ENCODE assay signal across 8 cellular contexts in genomic region chr13:102847272-102848234, GRCh38. TPM values are rescaled to one million over a fixed set of nuclear protein-coding genes. Genes with fewer than 3 reads are reported as not detected.
DNase-seq lines count a peak whose midpoint lies in the region; ATAC-seq and TF ChIP-seq lines count a peak whose summit lies in the region.

No MANE protein-coding gene starts in this region.

- peak overlapping the region; percentile 99 for H3K27ac Mint-ChIP-seq in activated T-helper 1 cell treated with anti-CD3 and anti-CD28 coated beads, Interleukin-12 subunit alpha, Interleukin-12 subunit beta, Interleukin-2, Interleukin-4 antibody, amounts not matched to agents 30 ng/mL and 10 ng/mL and 1 ng/mL, durations not matched to agents 14 hours and 24 hours and 36 hours
- peak overlapping the region; percentile 97 for H3K27ac Mint-ChIP-seq in glutamatergic neuron (ENCODE audit: unreplicated experiment)

- peak overlapping the region; percentile 98 for H3K4me3 ChIP-seq in skeletal muscle cell (ENCODE audit: low read depth, low read length)

- DNase-seq in Ammon's horn (ENCODE audit: low spot score): peak; percentile 40
- no peak for DNase-seq in GM13976 (ENCODE audit: low spot score)
- peak; percentile 59 for DNase-seq in NCI-H1694 treated with DMSO at 0.1 percent for 48 hours (lab: John Stamatoyannopoulos, UW)
- no peak for DNase-seq in activated T-helper 1 cell treated with anti-CD3 and anti-CD28 coated beads, Interleukin-12 subunit alpha, Interleukin-12 subunit beta, Interleukin-2, Interleukin-4 antibody, amounts not matched to agents 30 ng/mL and 10 ng/mL and 1 ng/mL, durations not matched to agents 14 hours and 24 hours and 36 hours (ENCODE audit: low spot score)
- DNase-seq in glutamatergic neuron: no peak
- DNase-seq in skeletal muscle cell (ENCODE audit: low read depth): no peak

- H3K4me1 Mint-ChIP-seq in activated T-helper 1 cell treated with anti-CD3 and anti-CD28 coated beads, Interleukin-12 subunit alpha, Interleukin-12 subunit beta, Interleukin-2, Interleukin-4 antibody, amounts not matched to agents 30 ng/mL and 10 ng/mL and 1 ng/mL, durations not matched to agents 14 hours and 24 hours and 36 hours (ENCODE audit: low read depth): peaks cover 53% of the 10 kb centered on the region
- H3K4me1 Mint-ChIP-seq in glutamatergic neuron (ENCODE audit: low read depth, unreplicated experiment): peaks cover 9% of the 10 kb centered on the region

- in situ Hi-C loops in GM13976 (cut with MboI; ENCODE audit: low sequenced_read_pairs, unreplicated experiment): no loop called here

- H3K9me3 Mint-ChIP-seq in activated T-helper 1 cell treated with anti-CD3 and anti-CD28 coated beads, Interleukin-12 subunit alpha, Interleukin-12 subunit beta, Interleukin-2, Interleukin-4 antibody, amounts not matched to agents 30 ng/mL and 10 ng/mL and 1 ng/mL, durations not matched to agents 14 hours and 24 hours and 36 hours: no peaks in the 10 kb centered on the region
- H3K9me3 Mint-ChIP-seq in glutamatergic neuron (ENCODE audit: unreplicated experiment): peaks cover 15% of the 10 kb centered on the region

- ATAC-seq in GM19467 (IDR thresholded peaks at IDR 0.05; ENCODE audit: unreplicated experiment): no peak
- no peak for ATAC-seq in HG03039 (IDR thresholded peaks at IDR 0.05; ENCODE audit: unreplicated experiment)

- peak overlapping the region; percentile 95 for H3K4me3 Mint-ChIP-seq in activated T-helper 1 cell treated with anti-CD3 and anti-CD28 coated beads, Interleukin-12 subunit alpha, Interleukin-12 subunit beta, Interleukin-2, Interleukin-4 antibody, amounts not matched to agents 30 ng/mL and 10 ng/mL and 1 ng/mL, durations not matched to agents 14 hours and 24 hours and 36 hours
- peak overlapping the region; percentile 96 for H3K4me3 Mint-ChIP-seq in glutamatergic neuron (ENCODE audit: unreplicated experiment)

- H3K27me3 Mint-ChIP-seq in activated T-helper 1 cell treated with anti-CD3 and anti-CD28 coated beads, Interleukin-12 subunit alpha, Interleukin-12 subunit beta, Interleukin-2, Interleukin-4 antibody, amounts not matched to agents 30 ng/mL and 10 ng/mL and 1 ng/mL, durations not matched to agents 14 hours and 24 hours and 36 hours (ENCODE audit: insufficient read depth): no peaks in the 10 kb centered on the region
- H3K27me3 Mint-ChIP-seq in glutamatergic neuron (ENCODE audit: unreplicated experiment): peaks cover 7% of the 10 kb centered on the region

- peaks cover 9% of the 10 kb centered on the region for H3K36me3 Mint-ChIP-seq in activated T-helper 1 cell treated with anti-CD3 and anti-CD28 coated beads, Interleukin-12 subunit alpha, Interleukin-12 subunit beta, Interleukin-2, Interleukin-4 antibody, amounts not matched to agents 30 ng/mL and 10 ng/mL and 1 ng/mL, durations not matched to agents 14 hours and 24 hours and 36 hours (ENCODE audit: low read depth)
- H3K36me3 Mint-ChIP-seq in glutamatergic neuron (ENCODE audit: unreplicated experiment): no peaks in the 10 kb centered on the region

- intact Hi-C loops in activated T-helper 1 cell treated with anti-CD3 and anti-CD28 coated beads, Interleukin-12 subunit alpha, Interleukin-12 subunit beta, Interleukin-2, Interleukin-4 antibody, amounts not matched to agents 30 ng/mL and 10 ng/mL and 1 ng/mL, durations not matched to agents 14 hours and 24 hours and 36 hours (cut with micrococcal nuclease): loop anchor here (1.0 to 5.0 kb wide), 6 partner anchors 26 to 1220 kb away; no protein-coding TSS in a partner anchor

- TF ChIP-seq CTCF in GM13976 (IDR thresholded peaks at IDR 0.05; ENCODE audit: borderline replicate concordance, control extremely low read depth, extremely low read depth, insufficient read depth, missing control alignments) (peak; percentile 57), glutamatergic neuron (IDR thresholded peaks at IDR 0.05; ENCODE audit: partially characterized antibody, unreplicated experiment) (peak; percentile 68)

RNA-seq across cellular contexts. Expression of gene ERCC5, which starts 1.7 kb away (rescaled TPM):
- total RNA-seq in activated T-helper 1 cell treated with anti-CD3 and anti-CD28 coated beads, Interleukin-12 subunit alpha, Interleukin-12 subunit beta, Interleukin-2, Interleukin-4 antibody, amounts not matched to agents 30 ng/mL and 10 ng/mL and 1 ng/mL, durations not matched to agents 14 hours and 24 hours and 36 hours: 40.3 and 42.4 TPM in 2 replicates
- 40.8 TPM for total RNA-seq in glutamatergic neuron (ENCODE audit: unreplicated experiment)

RNA-seq across cellular contexts. Expression of gene BIVM, which starts 48.6 kb away (rescaled TPM):
- total RNA-seq in activated T-helper 1 cell treated with anti-CD3 and anti-CD28 coated beads, Interleukin-12 subunit alpha, Interleukin-12 subunit beta, Interleukin-2, Interleukin-4 antibody, amounts not matched to agents 30 ng/mL and 10 ng/mL and 1 ng/mL, durations not matched to agents 14 hours and 24 hours and 36 hours: 34.4 and 35.6 TPM in 2 replicates
- total RNA-seq in glutamatergic neuron (ENCODE audit: unreplicated experiment): 39.2 TPM

RNA-seq across cellular contexts. Expression of gene POGLUT2, which starts 48.8 kb away (rescaled TPM):
- 15.8 and 17.8 TPM in 2 replicates for total RNA-seq in activated T-helper 1 cell treated with anti-CD3 and anti-CD28 coated beads, Interleukin-12 subunit alpha, Interleukin-12 subunit beta, Interleukin-2, Interleukin-4 antibody, amounts not matched to agents 30 ng/mL and 10 ng/mL and 1 ng/mL, durations not matched to agents 14 hours and 24 hours and 36 hours
- total RNA-seq in glutamatergic neuron (ENCODE audit: unreplicated experiment): 17.5 TPM

Comparison
In these comparisons a context has a peak if more than half of its experiments do, and no peak if none do; other contexts are left out.
1. DNase-seq: peak in Ammon's horn (single experiment) and NCI-H1694 treated with DMSO at 0.1 percent for 48 hours (single experiment); none in GM13976 (single experiment), activated T-helper 1 cell treated with anti-CD3 and anti-CD28 coated beads, Interleukin-12 subunit alpha, Interleukin-12 subunit beta, Interleukin-2, Interleukin-4 antibody, amounts not matched to agents 30 ng/mL and 10 ng/mL and 1 ng/mL, durations not matched to agents 14 hours and 24 hours and 36 hours (single experiment), glutamatergic neuron (single experiment) and skeletal muscle cell (single experiment).